ENCODE assay signal across 8 cellular contexts in the genomic region with DNA sequence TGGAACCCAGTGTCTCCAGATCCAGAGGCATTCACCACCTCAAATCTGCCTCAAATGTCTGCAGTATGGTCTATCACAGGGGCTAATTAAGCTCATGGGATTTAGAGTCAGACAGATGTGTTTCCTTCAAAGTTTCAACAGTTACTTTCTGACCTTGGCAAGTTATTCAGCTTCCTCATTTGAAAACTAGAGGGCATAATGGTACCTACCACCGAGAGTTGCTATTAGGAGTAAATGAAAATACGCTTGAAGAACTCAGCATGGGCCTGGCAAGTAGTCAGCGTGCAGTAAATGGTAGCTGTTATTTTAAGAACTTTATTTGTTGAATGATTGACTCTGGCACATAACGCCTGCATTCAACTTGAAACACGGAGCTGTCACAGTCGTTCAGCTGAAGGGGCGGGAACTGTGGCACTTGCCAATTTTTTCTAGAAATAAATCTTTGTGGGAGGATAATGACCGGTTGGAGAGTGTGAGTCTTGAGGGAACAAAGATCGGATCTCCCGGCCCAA. TPM values are rescaled to one million over a fixed set of nuclear protein-coding genes. Genes with fewer than 3 reads are reported as not detected.
DNase-seq lines count a peak whose midpoint lies in the region; ATAC-seq and TF ChIP-seq lines count a peak whose summit lies in the region.

No MANE protein-coding gene starts in this region.

- TF ChIP-seq CTCF in HEK293 (tag by site-specific recombination; IDR thresholded peaks at IDR 0.05): no peak
- TF ChIP-seq CTCF in cardiac fibroblast (IDR thresholded peaks at IDR 0.05; ENCODE audit: low read depth, low read length): no peak
- peak; percentile 10 for TF ChIP-seq CTCF in lower lobe of right lung (IDR thresholded peaks at IDR 0.05)
- TF ChIP-seq CTCF in thyroid gland (IDR thresholded peaks at IDR 0.05): peak in 3 of 6 experiments; percentile 27 to 51 (median 36)

- WGBS in thyroid gland, 2 donors: 0% methylated on average over 10 of the region's 10 CpGs

- H3K9me3 ChIP-seq in HEK293 (ENCODE audit: control insufficient read depth, insufficient read depth, low read depth, low read length) (no peaks in the 10 kb centered on the region), lower lobe of right lung (no peaks in the 10 kb centered on the region), thyroid gland (no peaks in the 10 kb centered on the region)

- TF ChIP-seq POLR2A in thyroid gland (IDR thresholded peaks at IDR 0.05): no peak

- no peaks in the 10 kb centered on the region for H3K4me1 ChIP-seq in HEK293 (ENCODE audit: control insufficient read depth, insufficient read depth, low read length)
- H3K4me1 ChIP-seq in lower lobe of right lung: peaks cover 77% of the 10 kb centered on the region
- peaks cover 16 to 40% of the 10 kb centered on the region in 2 donors for H3K4me1 ChIP-seq in thyroid gland

- peak overlapping the region; percentile 95 for H3K4me3 ChIP-seq in HEK293 (ENCODE audit: low read depth, low read length)
- H3K4me3 ChIP-seq in cardiac fibroblast (replicated peaks in 1 of 2; ENCODE audit: low read depth in 2 of 2, low read length in 2 of 2): peak overlapping the region; percentile 74 to 78
- H3K4me3 ChIP-seq in lower lobe of right lung: peak overlapping the region; percentile 74
- H3K4me3 ChIP-seq in thyroid gland (replicated peaks in 1 of 3): peak overlapping the region; percentile 25 to 94 (median 75)

- H3K27me3 ChIP-seq in lower lobe of right lung (ENCODE audit: low read depth) (no peaks in the 10 kb centered on the region), thyroid gland (no peaks in the 10 kb centered on the region)

- H3K27ac ChIP-seq in HEK293 (ENCODE audit: extremely low read depth, low read depth, low read length) (peak overlapping the region; percentile 86), lower lobe of right lung (peak overlapping the region; percentile 100), thyroid gland (peak overlapping the region; percentile 96 to 99 (median 99))

- intact Hi-C loops in lower lobe of right lung (cut with DNase I) (no loop called here), thyroid gland (cut with DNase I) (no loop called here)

- ATAC-seq in lower lobe of right lung: peak in 1 of 2 donors; percentile 2

- peaks cover 0 to 14% of the 10 kb centered on the region in 2 experiments for H3K36me3 ChIP-seq in HEK293 (ENCODE audit: control insufficient read depth in 2 of 2, insufficient read depth in 1 of 2, low read length in 2 of 2)
- peaks cover 11% of the 10 kb centered on the region for H3K36me3 ChIP-seq in lower lobe of right lung
- no peaks in the 10 kb centered on the region for H3K36me3 ChIP-seq in thyroid gland

- POLR2A ChIA-PET in HEK293 (lab: Yijun Ruan, JAX): interaction anchor here (0.6 to 0.8 kb wide), 2 partner anchors 10 to 16 kb away, joined by 3 to 4 read pairs; no protein-coding TSS in a partner anchor

- CTCF ChIA-PET in HEK293 (lab: Yijun Ruan, JAX): interaction anchor here (0.7 to 1.3 kb wide), 5 partner anchors 8 to 369 kb away, joined by 3 to 7 read pairs (median 3); no protein-coding TSS in a partner anchor

- DNase-seq in EH (ENCODE audit: low read depth) (peak; percentile 83), NCI-H82 treated with DMSO at 0.1 percent for 48 hours (lab: John Stamatoyannopoulos, UW; ENCODE audit: unreplicated experiment) (peak; percentile 23), cardiac fibroblast (ENCODE audit: low read depth in 2 of 2) (peak in 1 of 2 donors; percentile 66), lower lobe of right lung (no peak), thyroid gland (peak; percentile 57 to 64), GOT3 (lab: John Stamatoyannopoulos, UW) (no peak), 8988T (no peak)

TF ChIP-seq in HEK293, 187 proteins besides CTCF, POLR2A, EP300 and RAD21 (continues in another document):
- TF ChIP-seq PRDM10 (tag by site-specific recombination; IDR thresholded peaks at IDR 0.05) (peak; percentile 43), ZSCAN30 (tag by site-specific recombination; IDR thresholded peaks at IDR 0.05) (no peak), SETDB1 (IDR thresholded peaks at IDR 0.05; ENCODE audit: insufficient read length, low read length) (no peak), YY1 (tag by site-specific recombination; IDR thresholded peaks at IDR 0.05) (no peak), ZNF121 (tag by site-specific recombination; IDR thresholded peaks at IDR 0.05) (no peak), ZNF76 (tag by site-specific recombination; IDR thresholded peaks at IDR 0.05; ENCODE audit: borderline replicate concordance, low read depth) (no peak), ZNF350 (tag by site-specific recombination; IDR thresholded peaks at IDR 0.05) (no peak), ZNF292 (tag by site-specific recombination; IDR thresholded peaks at IDR 0.05; ENCODE audit: borderline replicate concordance, low read depth) (no peak), ZNF837 (tag by site-specific recombination; IDR thresholded peaks at IDR 0.05) (no peak), ZNF600 (tag by site-specific recombination; IDR thresholded peaks at IDR 0.05) (no peak), ZNF175 (tag by site-specific recombination; IDR thresholded peaks at IDR 0.05) (no peak), SCRT2 (tag by site-specific recombination; IDR thresholded peaks at IDR 0.05) (peak; percentile 57), GLIS1 (tag by site-specific recombination; IDR thresholded peaks at IDR 0.05) (peak; percentile 40; the same call in 1 of the 2 replicates), ZNF843 (tag by site-specific recombination; IDR thresholded peaks at IDR 0.05) (no peak), SCRT1 (tag by site-specific recombination; IDR thresholded peaks at IDR 0.05; ENCODE audit: borderline replicate concordance) (0 out of 2 replicates have a peak, but pooled peaks have one; percentile 23), ZSCAN16 (tag by site-specific recombination; IDR thresholded peaks at IDR 0.05) (no peak), ZIC2 (tag by site-specific recombination; IDR thresholded peaks at IDR 0.05) (peak; percentile 29; the same call in 1 of the 2 replicates), IKZF3 (tag by site-specific recombination; IDR thresholded peaks at IDR 0.05) (no peak), ZNF830 (tag by site-specific recombination; IDR thresholded peaks at IDR 0.05; ENCODE audit: low read depth) (no peak)
- TF ChIP-seq, protein P1, sequence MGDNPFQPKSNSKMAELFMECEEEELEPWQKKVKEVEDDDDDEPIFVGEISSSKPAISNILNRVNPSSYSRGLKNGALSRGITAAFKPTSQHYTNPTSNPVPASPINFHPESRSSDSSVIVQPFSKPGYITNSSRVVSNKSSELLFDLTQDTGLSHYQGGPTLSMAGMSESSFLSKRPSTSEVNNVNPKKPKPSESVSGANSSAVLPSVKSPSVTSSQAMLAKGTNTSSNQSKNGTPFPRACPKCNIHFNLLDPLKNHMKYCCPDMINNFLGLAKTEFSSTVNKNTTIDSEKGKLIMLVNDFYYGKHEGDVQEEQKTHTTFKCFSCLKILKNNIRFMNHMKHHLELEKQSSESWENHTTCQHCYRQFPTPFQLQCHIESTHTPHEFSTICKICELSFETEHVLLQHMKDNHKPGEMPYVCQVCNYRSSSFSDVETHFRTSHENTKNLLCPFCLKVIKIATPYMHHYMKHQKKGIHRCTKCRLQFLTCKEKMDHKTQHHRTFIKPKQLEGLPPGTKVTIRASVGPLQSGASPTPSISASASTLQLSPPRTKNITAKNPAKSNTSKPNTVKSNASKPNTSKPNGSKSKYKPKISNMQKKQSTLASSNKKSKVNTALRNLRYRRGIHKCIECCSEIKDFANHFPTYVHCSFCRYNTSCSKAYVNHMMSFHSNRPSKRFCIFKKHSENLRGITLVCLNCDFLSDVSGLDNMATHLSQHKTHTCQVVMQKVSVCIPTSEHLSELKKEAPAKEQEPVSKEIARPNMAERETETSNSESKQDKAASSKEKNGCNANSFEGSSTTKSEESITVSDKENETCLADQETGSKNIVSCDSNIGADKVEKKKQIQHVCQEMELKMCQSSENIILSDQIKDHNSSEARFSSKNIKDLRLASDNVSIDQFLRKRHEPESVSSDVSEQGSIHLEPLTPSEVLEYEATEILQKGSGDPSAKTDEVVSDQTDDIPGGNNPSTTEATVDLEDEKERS (tag by site-specific recombination; IDR thresholded peaks at IDR 0.05): no peak

RNA-seq across cellular contexts. Expression of gene CAP1, which starts 1.2 kb away (rescaled TPM):
- total RNA-seq in lower lobe of right lung: 365 TPM
- 100 to 1,000 TPM; 204 to 247 (median 227) TPM for total RNA-seq in thyroid gland

RNA-seq across cellular contexts. Expression of gene PPT1, which starts 57.8 kb away (rescaled TPM):
- 195 TPM for total RNA-seq in lower lobe of right lung
- total RNA-seq in thyroid gland: 10 to 100 TPM; 58.1 to 77.7 (median 64.2) TPM

Comparison
In these comparisons a context has a peak if more than half of its experiments do, and no peak if none do; other contexts are left out.
1. DNase-seq: peak in EH (single experiment), NCI-H82 treated with DMSO at 0.1 percent for 48 hours (single experiment) and thyroid gland (2 of 2); none in lower lobe of right lung (single experiment), GOT3 (single experiment) and 8988T (single experiment).
2. Peak in every context shown above with its lines, with median percentiles within 50 percentile points of each other: H3K27ac ChIP-seq and H3K4me3 ChIP-seq.